8 cellular contexts compared by ENCODE assay signal in the genomic region with DNA sequence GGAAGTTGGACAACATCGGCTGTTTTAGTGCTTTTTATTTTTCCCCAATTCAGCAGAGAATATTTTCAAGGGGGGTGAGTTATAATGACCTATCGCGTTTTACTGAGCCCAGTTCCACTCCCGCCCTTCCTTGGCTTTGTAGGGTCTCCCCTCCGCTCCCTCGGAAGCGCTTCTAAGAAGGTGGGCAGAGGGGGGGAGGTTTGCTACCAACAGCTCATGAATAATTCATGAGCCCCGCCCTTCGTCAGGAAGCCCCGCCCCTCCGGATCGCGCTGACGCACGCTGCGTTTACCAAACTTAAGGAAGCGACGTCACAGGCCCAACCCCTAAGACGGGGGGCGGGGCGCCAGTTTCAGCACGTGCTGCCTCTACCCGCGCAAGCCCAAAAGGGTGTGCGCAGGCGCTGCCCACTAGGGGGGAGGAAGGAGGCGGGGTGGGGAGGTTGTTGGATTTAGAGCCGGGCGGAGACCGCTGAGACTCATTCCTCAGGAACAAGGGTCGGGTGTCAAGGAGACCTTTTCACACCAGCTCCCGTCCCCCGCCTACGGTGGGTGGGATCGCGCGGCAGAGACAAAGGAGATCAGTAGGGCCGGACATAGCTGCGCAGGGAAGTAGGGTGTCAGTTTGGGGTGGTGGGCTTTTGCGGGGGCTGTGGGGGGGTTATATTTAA. TPM values are rescaled to one million over a fixed set of nuclear protein-coding genes. Genes with fewer than 3 reads are reported as not detected.
A peak's percentile ranks its signal among the peaks of the same experiment; 100 is the strongest.
DNase-seq lines count a peak whose midpoint lies in the region; ATAC-seq lines count a peak whose summit lies in the region.

No MANE protein-coding gene starts in this region.

- H3K27ac ChIP-seq in temporal lobe (ENCODE audit: low read depth, low read length): peak overlapping the region; percentile 100

- DNase-seq in GM04504 (ENCODE audit: low read depth): peak; percentile 99
- DNase-seq in NCI-H1105 (lab: John Stamatoyannopoulos, UW): peak; percentile 99
- DNase-seq in SKM-1 (lab: John Stamatoyannopoulos, UW; ENCODE audit: unreplicated experiment): peak; percentile 97
- DNase-seq in activated naive CD8-positive, alpha-beta T cell treated with anti-CD3 and anti-CD28 coated beads for 36 hours: peak; percentile 100
- peak; percentile 100 for DNase-seq in glomerular visceral epithelial cell (ENCODE audit: extremely low spot score)
- DNase-seq in occipital lobe (lab: John Stamatoyannopoulos, UW): peak; percentile 96

- H3K9me3 Mint-ChIP-seq in activated naive CD8-positive, alpha-beta T cell treated with anti-CD3 and anti-CD28 coated beads for 36 hours: no peaks in the 10 kb centered on the region

- peak overlapping the region; percentile 98 for H3K4me3 Mint-ChIP-seq in activated naive CD8-positive, alpha-beta T cell treated with anti-CD3 and anti-CD28 coated beads for 36 hours

- H3K4me1 Mint-ChIP-seq in activated naive CD8-positive, alpha-beta T cell treated with anti-CD3 and anti-CD28 coated beads for 36 hours: peaks cover 42% of the 10 kb centered on the region

- H3K27ac Mint-ChIP-seq in activated naive CD8-positive, alpha-beta T cell treated with anti-CD3 and anti-CD28 coated beads for 36 hours: peak overlapping the region; percentile 99

- peak; percentile 52 for ATAC-seq in HG02610 (IDR thresholded peaks at IDR 0.05; ENCODE audit: unreplicated experiment)

- H3K27me3 Mint-ChIP-seq in activated naive CD8-positive, alpha-beta T cell treated with anti-CD3 and anti-CD28 coated beads for 36 hours: peaks cover 11% of the 10 kb centered on the region

- peaks cover 49% of the 10 kb centered on the region for H3K36me3 Mint-ChIP-seq in activated naive CD8-positive, alpha-beta T cell treated with anti-CD3 and anti-CD28 coated beads for 36 hours

RNA-seq across cellular contexts. Expression of a gene that starts 0.5 kb away (rescaled TPM):
- 10 to 100 TPM; 60.1 to 65.4 TPM for total RNA-seq in activated naive CD8-positive, alpha-beta T cell treated with anti-CD3 and anti-CD28 coated beads for 36 hours
- 25.3 TPM for total RNA-seq in occipital lobe
- 16.7 TPM for total RNA-seq in temporal lobe

RNA-seq across cellular contexts. Expression of a gene that starts 0.6 kb away (rescaled TPM):
- total RNA-seq in activated naive CD8-positive, alpha-beta T cell treated with anti-CD3 and anti-CD28 coated beads for 36 hours: 1 to 10 TPM; 2.9 to 3.0 TPM
- 4.2 TPM for total RNA-seq in occipital lobe
- total RNA-seq in temporal lobe: 1.5 TPM

RNA-seq across cellular contexts. Expression of a gene that starts 7.2 kb away (rescaled TPM):
- total RNA-seq in activated naive CD8-positive, alpha-beta T cell treated with anti-CD3 and anti-CD28 coated beads for 36 hours: 10 to 100 TPM; 45.7 to 46.4 TPM
- total RNA-seq in occipital lobe (5.1 TPM), temporal lobe (5.9 TPM)

RNA-seq across cellular contexts. Expression of a gene that starts 35.0 kb away (rescaled TPM):
- 1 to 10 TPM; 1.0 to 1.5 TPM for total RNA-seq in activated naive CD8-positive, alpha-beta T cell treated with anti-CD3 and anti-CD28 coated beads for 36 hours
- total RNA-seq in occipital lobe: not detected
- 0.25 TPM for total RNA-seq in temporal lobe

RNA-seq across cellular contexts. Expression of a gene that starts 49.9 kb away (rescaled TPM):
- 10 to 100 TPM; 81.4 to 83.7 TPM for total RNA-seq in activated naive CD8-positive, alpha-beta T cell treated with anti-CD3 and anti-CD28 coated beads for 36 hours
- total RNA-seq in occipital lobe (9.7 TPM), temporal lobe (8.4 TPM)

Comparison
In these comparisons a context has a peak if more than half of its experiments do, and no peak if none do; other contexts are left out.
1. Peak in every context shown above with its lines: DNase-seq, ATAC-seq and H3K27ac ChIP-seq.